In genomic region chr5:146645382-146645781, GRCh38 we compare ENCODE assay signal across 28 cellular contexts.
DNase-seq lines count a peak whose midpoint lies in the region; ATAC-seq, FAIRE-seq and TF ChIP-seq lines count a peak whose summit lies in the region.
"Had no signal": no experiment of that assay in that cellular context is flagged by ENCODE, and none has a peak within 500 bp of the region (broad histone marks: within the 10 kb centered on the region; RNA-seq: fewer than 3 reads in every experiment).

No MANE protein-coding gene starts in this region.

- H3F3A ChIP-seq in MM.1S (ENCODE audit: insufficient read depth, low read length) = no peaks in the 10 kb centered on the region

- 0% methylated on average over 1 of the region's 1 CpG for WGBS in K562 (ENCODE audit: insufficient coverage, low coverage, missing lambda C conversion rate)
- 0% methylated on average over 1 of the region's 1 CpG for WGBS in HepG2 (ENCODE audit: low lambda C conversion rate)

- in situ Hi-C loops in K562 (cut with MboI) = no loop called here
- in situ Hi-C loops in HepG2 (cut with HindIII; ENCODE audit: extremely low pct_ligation_motif_present, low pct_unique_long_range_greater_than_20kb) = no loop called here

- no peak overlapping the region for H3K4me3 ChIP-seq in HCT116 (replicated peaks in 1 of 2; ENCODE audit: low read depth in 1 of 2, low read length in 2 of 2)
- no peak overlapping the region for H3K4me3 ChIP-seq in K562
- no peak overlapping the region for H3K4me3 ChIP-seq in HepG2 (replicated peaks in 1 of 3; ENCODE audit: insufficient read depth in 1 of 3, low read depth in 2 of 3, low read length in 3 of 3)
- no peak overlapping the region for H3K4me3 ChIP-seq in Karpas-422 (ENCODE audit: low read length)
- no peak overlapping the region for H3K4me3 ChIP-seq in MM.1S (ENCODE audit: low read length)
- H3K4me3 ChIP-seq: coronary artery, heart left ventricle, right lobe of liver, upper lobe of left lung had no signal

- H4K20me1 ChIP-seq in HCT116 (ENCODE audit: insufficient read depth) (no peaks in the 10 kb centered on the region), K562 (replicated peaks; ENCODE audit: control insufficient read depth, insufficient read depth, low read length) (no peaks in the 10 kb centered on the region), HepG2 (ENCODE audit: insufficient read depth, low read length) (no peaks in the 10 kb centered on the region), Karpas-422 (ENCODE audit: insufficient read depth, low read depth, low read length) (no peaks in the 10 kb centered on the region), MM.1S (ENCODE audit: insufficient read depth, low read length) (no peaks in the 10 kb centered on the region)

- TF ChIP-seq RAD21 in HCT116 (IDR thresholded peaks at IDR 0.05; ENCODE audit: low read depth) (no peak), K562 (CRISPR knock-in tag; conservative IDR thresholded peaks at IDR 0.05 in 1 of 2, IDR thresholded peaks at IDR 0.05 in 1 of 2) (no peak), HepG2 (CRISPR knock-in tag; IDR thresholded peaks at IDR 0.05) (no peak)

- no peak for TF ChIP-seq POLR2A in HCT116 (IDR thresholded peaks at IDR 0.05; ENCODE audit: borderline replicate concordance, extremely low read depth, insufficient read depth, insufficient read length)
- no peak for TF ChIP-seq POLR2A in K562 (conservative IDR thresholded peaks at IDR 0.05)
- TF ChIP-seq POLR2A in HepG2 (IDR thresholded peaks at IDR 0.05; ENCODE audit: insufficient read depth in 1 of 2, low read depth in 2 of 2, low read length in 2 of 2) = no peak

- H3K27ac ChIP-seq in HCT116 (ENCODE audit: low read depth, low read length) = no peak overlapping the region
- H3K27ac ChIP-seq in K562 (ENCODE audit: extremely low read depth, low read depth, low read length) = no peak overlapping the region
- H3K27ac ChIP-seq in HepG2 (ENCODE audit: extremely low read length, insufficient read depth, low read length) = no peak overlapping the region
- H3K27ac ChIP-seq in Karpas-422 (ENCODE audit: low read length) = no peak overlapping the region
- H3K27ac ChIP-seq in MM.1S (ENCODE audit: low read length) = no peak overlapping the region
- H3K27ac ChIP-seq: coronary artery, foreskin keratinocyte, heart left ventricle, neutrophil, upper lobe of left lung had no signal

- TF ChIP-seq EP300 in K562 (IDR thresholded peaks at IDR 0.05; ENCODE audit: low read length) = no peak
- TF ChIP-seq EP300 in HepG2 (IDR thresholded peaks at IDR 0.05; ENCODE audit: low read depth in 2 of 2, low read length in 2 of 2) = no peak
- no peak for TF ChIP-seq EP300 in HepG2 (CRISPR knock-in tag; IDR thresholded peaks at IDR 0.05; ENCODE audit: borderline replicate concordance)

- intact Hi-C loops in HCT116 (cut with micrococcal nuclease) = no loop called here
- intact Hi-C loops in K562 (cut with micrococcal nuclease) = no loop called here
- intact Hi-C loops in HepG2 (cut with micrococcal nuclease; ENCODE audit: unreplicated experiment) = no loop called here

- H3K4me2 ChIP-seq in HCT116 (ENCODE audit: low read length) = no peak overlapping the region
- H3K4me2 ChIP-seq in K562 (ENCODE audit: insufficient read depth, low read length) = no peak overlapping the region
- no peak overlapping the region for H3K4me2 ChIP-seq in HepG2 (ENCODE audit: low read depth, low read length)
- H3K4me2 ChIP-seq in Karpas-422 (ENCODE audit: low read depth, low read length, poor library complexity, severe bottlenecking) = no peak overlapping the region
- no peak overlapping the region for H3K4me2 ChIP-seq in MM.1S (ENCODE audit: low read depth, low read length)

- TF ChIP-seq CTCF in HCT116 (IDR thresholded peaks at IDR 0.05 in 2 of 3, conservative IDR thresholded peaks at IDR 0.05 in 1 of 3; ENCODE audit: borderline replicate concordance in 1 of 3, insufficient read depth in 1 of 3, low read depth in 2 of 3, low read length in 2 of 3) (no peak), K562 (IDR thresholded peaks at IDR 0.05 in 2 of 3, conservative IDR thresholded peaks at IDR 0.05 in 1 of 3; ENCODE audit: insufficient read depth in 2 of 3, low read depth in 1 of 3, low read length in 3 of 3) (no peak), HepG2 (CRISPR knock-in tag; IDR thresholded peaks at IDR 0.05) (no peak), MM.1S (IDR thresholded peaks at IDR 0.05; ENCODE audit: low read length) (no peak)

- H3K27me3 ChIP-seq in HCT116 (ENCODE audit: insufficient read depth, low read length) = peaks cover 5% of the 10 kb centered on the region; the same call in 1 of the 2 replicates
- no peaks in the 10 kb centered on the region for H3K27me3 ChIP-seq in K562 (ENCODE audit: control insufficient read depth in 2 of 2, insufficient read depth in 2 of 2, low read length in 2 of 2)
- H3K27me3 ChIP-seq in HepG2 (ENCODE audit: control insufficient read depth in 1 of 2, insufficient read depth in 2 of 2, low read length in 2 of 2) = no peaks in the 10 kb centered on the region
- H3K27me3 ChIP-seq in Karpas-422 (ENCODE audit: low read length) = no peaks in the 10 kb centered on the region
- H3K27me3 ChIP-seq in MM.1S (replicated peaks; ENCODE audit: insufficient read depth, low read length) = no peaks in the 10 kb centered on the region
- H3K27me3 ChIP-seq: foreskin keratinocyte, heart left ventricle, right lobe of liver, upper lobe of left lung had no signal

- no peaks in the 10 kb centered on the region for H3K9me1 ChIP-seq in K562 (ENCODE audit: control insufficient read depth, insufficient read depth, low read length)

- no peaks in the 10 kb centered on the region for H3K79me2 ChIP-seq in HCT116 (ENCODE audit: insufficient read depth, low read length)
- H3K79me2 ChIP-seq in K562 (ENCODE audit: control insufficient read depth, insufficient read depth, low read length) = no peaks in the 10 kb centered on the region
- no peaks in the 10 kb centered on the region for H3K79me2 ChIP-seq in HepG2 (ENCODE audit: insufficient read depth, low read length)
- H3K79me2 ChIP-seq in Karpas-422 (ENCODE audit: low read length) = no peaks in the 10 kb centered on the region
- H3K79me2 ChIP-seq in MM.1S (ENCODE audit: low read length) = no peaks in the 10 kb centered on the region

- BruUV-seq in HCT116 (replicated peaks; lab: Mats Ljungman, UMichigan) = no TSS peak
- no TSS peak for BruUV-seq in K562 (replicated peaks; lab: Mats Ljungman, UMichigan)
- BruUV-seq in HepG2 (replicated peaks; lab: Mats Ljungman, UMichigan) = no TSS peak

- H3K9ac ChIP-seq in HCT116 (ENCODE audit: low read length) (no peak overlapping the region), K562 (ENCODE audit: insufficient read depth in 1 of 2, low read depth in 2 of 2, low read length in 2 of 2) (no peak overlapping the region), HepG2 (ENCODE audit: insufficient read depth, low read depth, low read length) (no peak overlapping the region), Karpas-422 (ENCODE audit: low read length) (no peak overlapping the region), MM.1S (ENCODE audit: low read length) (no peak overlapping the region)

- H3K9me3 ChIP-seq in HCT116 (ENCODE audit: control insufficient read depth in 1 of 2, insufficient read depth in 1 of 2, low read depth in 1 of 2, low read length in 2 of 2) (no peaks in the 10 kb centered on the region), K562 (replicated peaks; ENCODE audit: control insufficient read depth, insufficient read depth, low read depth, low read length) (no peaks in the 10 kb centered on the region), HepG2 (ENCODE audit: low read length) (no peaks in the 10 kb centered on the region), Karpas-422 (ENCODE audit: low read length) (no peaks in the 10 kb centered on the region), MM.1S (replicated peaks; ENCODE audit: insufficient read depth, low read length) (no peaks in the 10 kb centered on the region)
- H3K9me3 ChIP-seq: Caco-2, heart left ventricle, neutrophil, right lobe of liver, upper lobe of left lung had no signal

- no peak for ATAC-seq in HCT116
- ATAC-seq in K562 = no peak
- ATAC-seq in HepG2 = no peak
- ATAC-seq in HG03196 (IDR thresholded peaks at IDR 0.05; ENCODE audit: unreplicated experiment) = no peak
- ATAC-seq: activated CD4-positive, CD25-positive, alpha-beta regulatory T cell treated with anti-CD3 and anti-CD28 coated beads, Interleukin-2, amount 50 U/mL, for 24 hours; effector memory CD8-positive, alpha-beta T cell; esophagus mucosa; foreskin keratinocyte; heart left ventricle; stimulated activated naive B cell treated with anti-CD40 and anti-IgM and Interleukin-4, amounts not matched to agents 10 μg/mL and 1 μg/mL and 100 μg/mL, for 72 hours; T-cell had no signal

- H2AFZ ChIP-seq in HCT116 (ENCODE audit: low read depth, low read length, poor library complexity, severe bottlenecking) = no peak overlapping the region
- no peak overlapping the region for H2AFZ ChIP-seq in K562 (ENCODE audit: low read depth, low read length)
- H2AFZ ChIP-seq in HepG2 (ENCODE audit: low read length) = no peak overlapping the region
- no peak overlapping the region for H2AFZ ChIP-seq in Karpas-422 (ENCODE audit: low read length)
- no peak overlapping the region for H2AFZ ChIP-seq in MM.1S (ENCODE audit: low read length)

- FAIRE-seq in K562 (lab: Jason Lieb, UNC) (no peak), HepG2 (lab: Jason Lieb, UNC) (no peak)
- FAIRE-seq: RCC 7860 had no signal

- H3K4me1 ChIP-seq in HCT116 (ENCODE audit: control insufficient read depth in 1 of 2, insufficient read depth in 2 of 2, low read length in 2 of 2) (no peaks in the 10 kb centered on the region), K562 (replicated peaks in 1 of 2; ENCODE audit: control insufficient read depth in 2 of 2, insufficient read depth in 2 of 2, low read length in 2 of 2) (no peaks in the 10 kb centered on the region), HepG2 (ENCODE audit: insufficient read depth, low read length) (no peaks in the 10 kb centered on the region), Karpas-422 (ENCODE audit: low read length) (no peaks in the 10 kb centered on the region), MM.1S (ENCODE audit: low read length) (no peaks in the 10 kb centered on the region)
- H3K4me1 ChIP-seq: Caco-2, foreskin keratinocyte, heart left ventricle, upper lobe of left lung had no signal

- no peaks in the 10 kb centered on the region for H3K36me3 ChIP-seq in HCT116 (ENCODE audit: control insufficient read depth in 1 of 2, insufficient read depth in 2 of 2, low read length in 2 of 2)
- no peaks in the 10 kb centered on the region for H3K36me3 ChIP-seq in K562 (ENCODE audit: control insufficient read depth, insufficient read depth, low read length)
- no peaks in the 10 kb centered on the region for H3K36me3 ChIP-seq in HepG2 (replicated peaks in 1 of 2; ENCODE audit: control insufficient read depth in 1 of 2, insufficient read depth in 2 of 2, low read length in 2 of 2)
- H3K36me3 ChIP-seq in Karpas-422 (ENCODE audit: insufficient read depth, low read length) = no peaks in the 10 kb centered on the region
- H3K36me3 ChIP-seq in MM.1S (replicated peaks; ENCODE audit: insufficient read depth, low read length) = no peaks in the 10 kb centered on the region
- H3K36me3 ChIP-seq: heart left ventricle, neutrophil, right lobe of liver, upper lobe of left lung had no signal

- RAD21 ChIA-PET in HCT116 (lab: Charles Lee; ENCODE audit: low non-redundant PET in 1 of 2, low total read pairs in 2 of 2, uncharacterized antibody in 2 of 2, unreplicated experiment in 2 of 2) = no interaction called here

- no peak for DNase-seq in HCT116 (ENCODE audit: low read depth, low spot score)
- peak; percentile 80 for DNase-seq in NCI-H2029 (lab: John Stamatoyannopoulos, UW)
- DNase-seq in K562 (ENCODE audit: extremely low read depth in 1 of 4, low spot score in 3 of 4) = no peak
- no peak for DNase-seq in HepG2 (ENCODE audit: low spot score)
- DNase-seq in Karpas-422 = no peak
- no peak for DNase-seq in MM.1S
- DNase-seq: activated CD4-positive, alpha-beta memory T cell treated with anti-CD3 and anti-CD28 coated beads for 36 hours; activated CD8-positive, alpha-beta memory T cell treated with anti-CD3 and anti-CD28 coated beads, Interleukin-2, amount 50 U/mL, for 4 hours; activated naive CD4-positive, alpha-beta T cell treated with anti-CD3 and anti-CD28 coated beads, Interleukin-2, amount 10 ng/mL, durations not matched to agents 7 days and 5 days; amniotic stem cell; C1 segment of cervical spinal cord; effector memory CD8-positive, alpha-beta T cell; foreskin keratinocyte; heart left ventricle; HFFc6; NCI-H1930; right lobe of liver; stimulated activated CD4-positive, alpha-beta T cell treated with anti-CD3 and anti-CD28 coated beads, Interleukin-4, amount 100 ng/mL, for 4 hours; stimulated activated naive B cell treated with anti-CD40 and anti-IgM and Interleukin-4, amounts not matched to agents 10 μg/mL and 1 μg/mL and 100 μg/mL, for 72 hours; T-cell; upper lobe of left lung had no signal

- POLR2A ChIA-PET in HCT116 (lab: Charles Lee) (no interaction called here), K562 (lab: Yijun Ruan, JAX) (no interaction called here), HepG2 (lab: Yijun Ruan, JAX) (no interaction called here)

- H3K9me2 ChIP-seq in HCT116 (ENCODE audit: insufficient read depth) (no peaks in the 10 kb centered on the region), Karpas-422 (replicated peaks; ENCODE audit: insufficient read depth, low read length) (no peaks in the 10 kb centered on the region), MM.1S (replicated peaks; ENCODE audit: insufficient read depth, low read length) (no peaks in the 10 kb centered on the region)

- CTCF ChIA-PET in HCT116 (lab: Charles Lee) = no interaction called here
- CTCF ChIA-PET in K562 (lab: Yijun Ruan, JAX; ENCODE audit: low intra/inter-chr PET ratio) = no interaction called here
- CTCF ChIA-PET in HepG2 (lab: Yijun Ruan, JAX; ENCODE audit: low intra/inter-chr PET ratio, low total read pairs) = no interaction called here
